17 cellular contexts compared by ENCODE assay signal in the genomic region with DNA sequence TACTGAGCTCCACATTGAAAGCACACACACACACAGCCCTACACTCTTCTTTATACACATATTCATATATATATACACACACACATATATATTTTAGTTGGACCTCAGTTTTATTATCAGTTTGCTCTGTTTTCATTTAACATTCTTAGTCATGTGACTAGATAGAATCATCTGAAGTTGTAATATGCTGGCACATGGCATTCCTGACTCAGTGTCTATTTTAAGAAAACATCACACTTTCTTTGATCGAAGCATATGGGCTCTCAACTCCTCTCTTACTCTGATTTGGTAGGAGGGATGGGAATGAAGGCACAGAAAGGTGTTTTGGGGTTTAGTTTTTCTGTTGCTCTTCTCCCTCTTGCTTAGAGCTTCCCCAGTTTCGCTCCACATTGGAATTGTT. TPM values are rescaled to one million over a fixed set of nuclear protein-coding genes. Genes with fewer than 3 reads are reported as not detected.
A peak's percentile ranks its signal among the peaks of the same experiment; 100 is the strongest.
DNase-seq lines count a peak whose midpoint lies in the region; ATAC-seq and TF ChIP-seq lines count a peak whose summit lies in the region.
"Had no signal": no experiment of that assay in that cellular context is flagged by ENCODE, and none has a peak within 500 bp of the region (broad histone marks: within the 10 kb centered on the region; RNA-seq: fewer than 3 reads in every experiment).

No MANE protein-coding gene starts in this region.

- no peak for ATAC-seq in HG02759 (IDR thresholded peaks at IDR 0.05; ENCODE audit: unreplicated experiment)
- ATAC-seq: activated CD8-positive, alpha-beta T cell treated with anti-CD3 and anti-CD28 coated beads for 36 hours had no signal

- H3K4me3 ChIP-seq in right atrium auricular region = no peak overlapping the region
- H3K4me3 ChIP-seq: MG63, stomach had no signal

- peaks cover 51% of the 10 kb centered on the region for H3K4me1 Mint-ChIP-seq in nephron

- TF ChIP-seq CTCF in right atrium auricular region (IDR thresholded peaks at IDR 0.05) (no peak), nephron (IDR thresholded peaks at IDR 0.05; ENCODE audit: unreplicated experiment in 3 of 3) (no peak)

- CTCF ChIA-PET in HEK293T (lab: Yijun Ruan, JAX) = interaction anchor here (0.6 kb wide), 1 partner anchor 24 kb away, joined by 3 read pairs; no protein-coding TSS in a partner anchor

- DNase-seq in right atrium auricular region (ENCODE audit: low spot score) (no peak), cardiac septum (ENCODE audit: low spot score) (no peak), epithelial cell of prostate (ENCODE audit: low read depth, low spot score) (no peak), SHP77 (lab: John Stamatoyannopoulos, UW) (no peak), OCI-M2 (lab: John Stamatoyannopoulos, UW; ENCODE audit: unreplicated experiment) (no peak), HEK293T (ENCODE audit: extremely low spot score) (no peak)
- DNase-seq: activated CD8-positive, alpha-beta T cell treated with anti-CD3 and anti-CD28 coated beads for 36 hours; head of caudate nucleus; MG63; NCI-H1930; NCI-H526; small intestine; stomach; T1000 had no signal

- H3K27me3 Mint-ChIP-seq in nephron (ENCODE audit: low read depth) = no peaks in the 10 kb centered on the region

- H3K4me1 ChIP-seq in right atrium auricular region = peaks cover 0 to 90% of the 10 kb centered on the region in 2 donors

- H3K27ac ChIP-seq in right atrium auricular region (peak overlapping the region; percentile 80 to 90), epithelial cell of prostate (peak overlapping the region; percentile 26)

- no peaks in the 10 kb centered on the region for H3K9me3 ChIP-seq in right atrium auricular region
- H3K9me3 ChIP-seq: MG63, stomach had no signal

- no peak overlapping the region for H3K4me3 Mint-ChIP-seq in nephron
- H3K4me3 Mint-ChIP-seq: activated CD8-positive, alpha-beta T cell treated with anti-CD3 and anti-CD28 coated beads for 36 hours; neural crest cell had no signal

- H3K36me3 ChIP-seq in right atrium auricular region = no peaks in the 10 kb centered on the region
- H3K36me3 ChIP-seq: stomach had no signal

- H3K9me3 Mint-ChIP-seq in nephron = no peaks in the 10 kb centered on the region
- H3K9me3 Mint-ChIP-seq: activated CD8-positive, alpha-beta T cell treated with anti-CD3 and anti-CD28 coated beads for 36 hours had no signal

- H3K36me3 Mint-ChIP-seq in nephron (ENCODE audit: low read depth) = no peaks in the 10 kb centered on the region

- intact Hi-C loops in cardiac septum (cut with DNase I) = no loop called here

- H3K27me3 ChIP-seq in right atrium auricular region = no peaks in the 10 kb centered on the region
- H3K27me3 ChIP-seq: MG63, stomach had no signal

- POLR2A ChIA-PET in HEK293T (lab: Yijun Ruan, JAX) = no interaction called here

- peak overlapping the region in 2 of 3 experiments; percentile 30 to 78 for H3K27ac Mint-ChIP-seq in nephron
- H3K27ac Mint-ChIP-seq: activated CD8-positive, alpha-beta T cell treated with anti-CD3 and anti-CD28 coated beads for 36 hours had no signal

TF ChIP-seq in HEK293T, 16 proteins besides CTCF, POLR2A, EP300 and RAD21:
- TF ChIP-seq CTBP1 (IDR thresholded peaks at IDR 0.05; ENCODE audit: borderline replicate concordance) = no peak
- TF ChIP-seq ELF4 (IDR thresholded peaks at IDR 0.05) = no peak
- no peak for TF ChIP-seq FOXK2 (IDR thresholded peaks at IDR 0.05)
- no peak for TF ChIP-seq ARNT (IDR thresholded peaks at IDR 0.05)
- TF ChIP-seq HDGF (IDR thresholded peaks at IDR 0.05; ENCODE audit: borderline replicate concordance) = no peak
- TF ChIP-seq FOXA1 (IDR thresholded peaks at IDR 0.05) = no peak
- TF ChIP-seq LEF1 (IDR thresholded peaks at IDR 0.05; ENCODE audit: borderline replicate concordance) = no peak
- no peak for TF ChIP-seq NFRKB (IDR thresholded peaks at IDR 0.05)
- no peak for TF ChIP-seq BHLHE40 (IDR thresholded peaks at IDR 0.05; ENCODE audit: borderline replicate concordance)
- no peak for TF ChIP-seq ZNF384 (IDR thresholded peaks at IDR 0.05)
- TF ChIP-seq TARDBP (IDR thresholded peaks at IDR 0.05) = no peak
- no peak for TF ChIP-seq SUZ12 (IDR thresholded peaks at IDR 0.05)
- no peak for TF ChIP-seq L3MBTL2 (conservative IDR thresholded peaks at IDR 0.05)
- no peak for TF ChIP-seq SP1 (IDR thresholded peaks at IDR 0.05)
- TF ChIP-seq FOXM1 (IDR thresholded peaks at IDR 0.05; ENCODE audit: borderline replicate concordance) = no peak
- TF ChIP-seq, protein P1, sequence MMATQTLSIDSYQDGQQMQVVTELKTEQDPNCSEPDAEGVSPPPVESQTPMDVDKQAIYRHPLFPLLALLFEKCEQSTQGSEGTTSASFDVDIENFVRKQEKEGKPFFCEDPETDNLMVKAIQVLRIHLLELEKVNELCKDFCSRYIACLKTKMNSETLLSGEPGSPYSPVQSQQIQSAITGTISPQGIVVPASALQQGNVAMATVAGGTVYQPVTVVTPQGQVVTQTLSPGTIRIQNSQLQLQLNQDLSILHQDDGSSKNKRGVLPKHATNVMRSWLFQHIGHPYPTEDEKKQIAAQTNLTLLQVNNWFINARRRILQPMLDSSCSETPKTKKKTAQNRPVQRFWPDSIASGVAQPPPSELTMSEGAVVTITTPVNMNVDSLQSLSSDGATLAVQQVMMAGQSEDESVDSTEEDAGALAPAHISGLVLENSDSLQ (IDR thresholded peaks at IDR 0.05) = no peak
TF ChIP-seq in HEK293T: peak in this region for 0.

RNA-seq across cellular contexts. Expression of a gene that starts 24.8 kb away (rescaled TPM):
- total RNA-seq in right atrium auricular region (10 to 100 TPM; 56.7 to 59.5 TPM), cardiac septum (60.1 TPM)
